In the genomic region with DNA sequence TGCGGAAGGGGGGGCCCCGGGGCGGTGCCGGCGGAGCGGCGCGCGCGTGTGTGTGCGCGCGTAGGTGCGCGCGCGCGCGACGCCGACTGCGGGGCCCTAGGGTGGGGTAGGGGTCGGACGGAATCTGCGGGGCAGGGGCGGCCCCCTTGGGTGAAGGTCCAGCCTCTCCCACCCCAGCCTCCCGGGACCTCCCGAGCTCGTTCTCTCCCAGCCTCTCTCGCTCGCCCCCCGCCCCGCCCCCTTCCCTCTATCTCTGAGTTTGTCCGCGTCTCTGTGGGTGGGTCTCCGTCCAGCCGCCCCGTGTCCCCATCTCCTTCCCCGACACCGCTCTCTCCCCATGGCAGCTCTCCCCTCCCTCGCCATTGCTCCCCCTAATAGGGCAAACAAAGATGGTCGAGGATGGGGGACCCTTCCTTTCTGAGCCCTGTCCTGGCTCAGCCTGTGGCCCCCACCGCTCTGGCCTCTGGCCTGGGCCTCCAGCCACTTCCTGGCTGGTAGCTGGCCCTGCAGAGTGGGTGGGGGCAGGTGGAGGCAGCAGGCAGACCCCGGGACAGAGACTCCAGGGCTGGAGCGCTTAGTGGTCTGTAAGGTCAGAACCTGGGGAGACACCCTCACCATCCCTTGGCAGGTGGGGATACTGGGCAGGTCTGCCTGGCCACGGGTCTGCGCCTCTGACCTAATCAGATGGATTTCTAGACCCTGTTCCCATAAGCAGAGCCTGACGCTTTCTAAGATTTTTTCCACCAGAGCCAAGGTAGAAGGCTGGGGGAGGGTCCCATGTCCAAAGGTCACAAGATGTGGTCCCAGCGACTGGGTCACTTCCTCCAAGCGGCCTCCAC, we compare ENCODE assay signal across 8 cellular contexts. TPM values are rescaled to one million over a fixed set of nuclear protein-coding genes. Genes with fewer than 3 reads are reported as not detected.
A peak's percentile ranks its signal among the peaks of the same experiment; 100 is the strongest.
DNase-seq lines count a peak whose midpoint lies in the region; ATAC-seq and TF ChIP-seq lines count a peak whose summit lies in the region.

No MANE protein-coding gene starts in this region.

- H3K27ac Mint-ChIP-seq in activated T-helper 17 cell treated with anti-CD3 and anti-CD28 coated beads, Interleukin-2, amount 50 U/mL, for 72 hours = no peak overlapping the region

- H3K36me3 ChIP-seq in GM23248 (ENCODE audit: low read depth) (no peaks in the 10 kb centered on the region), iPS DF 6.9 (ENCODE audit: control insufficient read depth, insufficient read depth, low read length) (no peaks in the 10 kb centered on the region), sigmoid colon (no peaks in the 10 kb centered on the region)

- H3K27ac ChIP-seq in GM23248 (no peak overlapping the region), iPS DF 6.9 (ENCODE audit: low read length) (no peak overlapping the region), sigmoid colon (peak overlapping the region in 3 of 4 donors; percentile 68 to 76 (median 74))

- TF ChIP-seq EP300 in sigmoid colon (IDR thresholded peaks at IDR 0.05) = no peak

- H3K27me3 ChIP-seq in GM23248 (replicated peaks; ENCODE audit: insufficient read depth) (no peaks in the 10 kb centered on the region), iPS DF 6.9 (ENCODE audit: control insufficient read depth, insufficient read depth, low read length) (no peaks in the 10 kb centered on the region), sigmoid colon (peaks cover 0 to 18% (median 4%) of the 10 kb centered on the region in 3 donors)

- no peak for TF ChIP-seq CTCF in sigmoid colon (IDR thresholded peaks at IDR 0.05)

- no peak for TF ChIP-seq POLR2A in sigmoid colon (IDR thresholded peaks at IDR 0.05)

- H3K4me1 Mint-ChIP-seq in activated T-helper 17 cell treated with anti-CD3 and anti-CD28 coated beads, Interleukin-2, amount 50 U/mL, for 72 hours = peaks cover 29% of the 10 kb centered on the region

- peak overlapping the region; percentile 96 for H3K9ac ChIP-seq in GM23248

- WGBS in GM23248 (ENCODE audit: low coverage in 1 of 2, low lambda C conversion rate in 2 of 2, missing lambda C conversion rate in 2 of 2), 2 experiments = 7 to 15% methylated on average over 16 to 42 of the region's 50 CpGs
- WGBS in iPS DF 6.9 (ENCODE audit: insufficient coverage, insufficient read length) = no CpG with 5 or more reads among the region's 50 CpGs
- WGBS in sigmoid colon, 2 donors = 6 to 7% methylated on average over 50 of the region's 50 CpGs

- H3K27me3 Mint-ChIP-seq in activated T-helper 17 cell treated with anti-CD3 and anti-CD28 coated beads, Interleukin-2, amount 50 U/mL, for 72 hours = no peaks in the 10 kb centered on the region

- peak overlapping the region; percentile 64 for H3K4me3 Mint-ChIP-seq in activated T-helper 17 cell treated with anti-CD3 and anti-CD28 coated beads, Interleukin-2, amount 50 U/mL, for 72 hours

- in situ Hi-C loops in GM23248 (cut with MboI) = no loop called here

- no peaks in the 10 kb centered on the region for H3K9me2 ChIP-seq in GM23248 (ENCODE audit: insufficient read depth)

- no peaks in the 10 kb centered on the region for H4K20me1 ChIP-seq in GM23248 (ENCODE audit: insufficient read depth)

- no peaks in the 10 kb centered on the region for H3K9me3 Mint-ChIP-seq in activated T-helper 17 cell treated with anti-CD3 and anti-CD28 coated beads, Interleukin-2, amount 50 U/mL, for 72 hours

- peak overlapping the region; percentile 88 for H3K4me3 ChIP-seq in GM23248
- H3K4me3 ChIP-seq in iPS DF 6.9 (ENCODE audit: low read length) = peak overlapping the region; percentile 73
- H3K4me3 ChIP-seq in sigmoid colon = peak overlapping the region; percentile 41 to 72 (median 58)

- H3F3A ChIP-seq in GM23248 (ENCODE audit: insufficient read depth) = peaks cover 5% of the 10 kb centered on the region; the same call in 1 of the 2 replicates

- peak overlapping the region; percentile 65 for H2AFZ ChIP-seq in GM23248

- H3K79me2 ChIP-seq in GM23248 (ENCODE audit: insufficient read depth) = no peaks in the 10 kb centered on the region

- peaks cover 6% of the 10 kb centered on the region; the same call in 1 of the 2 replicates for H3K4me1 ChIP-seq in GM23248 (ENCODE audit: insufficient read depth)
- no peaks in the 10 kb centered on the region for H3K4me1 ChIP-seq in iPS DF 6.9 (ENCODE audit: control insufficient read depth, insufficient read depth, low read length)
- H3K4me1 ChIP-seq in sigmoid colon = peaks cover 0 to 19% (median 13%) of the 10 kb centered on the region in 4 donors

- peak overlapping the region; percentile 89 for H3K4me2 ChIP-seq in GM23248 (ENCODE audit: unreplicated experiment)

- DNase-seq in GM23248 (peak; percentile 29), iPS DF 6.9 (ENCODE audit: low read depth, low spot score) (no peak), sigmoid colon (no peak), NOMO-1 (lab: John Stamatoyannopoulos, UW; ENCODE audit: unreplicated experiment in 2 of 2) (no peak), medulla oblongata (ENCODE audit: extremely low spot score) (no peak), SHP77 (lab: John Stamatoyannopoulos, UW) (no peak), NCI-H128 (lab: John Stamatoyannopoulos, UW; ENCODE audit: unreplicated experiment) (no peak)

- no peak for ATAC-seq in activated T-helper 17 cell treated with anti-CD3 and anti-CD28 coated beads, Interleukin-2, amount 50 U/mL, for 72 hours (replicated peaks)

- H3K36me3 Mint-ChIP-seq in activated T-helper 17 cell treated with anti-CD3 and anti-CD28 coated beads, Interleukin-2, amount 50 U/mL, for 72 hours (ENCODE audit: low read depth) = no peaks in the 10 kb centered on the region

- intact Hi-C loops in sigmoid colon (cut with DNase I) = no loop called here

- H3K9me3 ChIP-seq in GM23248 (ENCODE audit: low read depth) = no peaks in the 10 kb centered on the region
- H3K9me3 ChIP-seq in iPS DF 6.9 (ENCODE audit: control insufficient read depth, insufficient read depth, low read length) = no peaks in the 10 kb centered on the region
- H3K9me3 ChIP-seq in sigmoid colon = no peaks in the 10 kb centered on the region

RNA-seq across cellular contexts. Expression of gene PRR5, which starts 32.9 kb away (rescaled TPM):
- 20.0 and 24.0 TPM in 2 replicates for total RNA-seq in GM23248 (2014; rRNA removed; shearing (Covaris generic))
- polyA plus RNA-seq in GM23248 (2016; fragmentation: Nextera tagmentation; extraction: Ambion mirVana) = 18.2 and 18.9 TPM in 2 replicates
- 10 to 100 TPM; 15.1 to 19.9 TPM for total RNA-seq in activated T-helper 17 cell treated with anti-CD3 and anti-CD28 coated beads, Interleukin-2, amount 50 U/mL, for 72 hours
- 10 to 100 TPM in 2 of 4 donors, 1 to 10 TPM in 2; 7.9 to 13.6 (median 10.6) TPM for total RNA-seq in sigmoid colon
- 10 to 100 TPM; 12.7 to 35.6 (median 13.2) TPM for polyA plus RNA-seq in sigmoid colon

Comparison
In these comparisons a context has a peak if more than half of its experiments do, and no peak if none do; other contexts are left out.
1. H3K27ac ChIP-seq: peak in sigmoid colon (3 of 4); none in GM23248 (single experiment) and iPS DF 6.9 (single experiment).
2. Peak in every context shown above with its lines, with median percentiles within 50 percentile points of each other: H3K4me3 ChIP-seq.